ENCODE assay signal across 11 cellular contexts in the genomic region with DNA sequence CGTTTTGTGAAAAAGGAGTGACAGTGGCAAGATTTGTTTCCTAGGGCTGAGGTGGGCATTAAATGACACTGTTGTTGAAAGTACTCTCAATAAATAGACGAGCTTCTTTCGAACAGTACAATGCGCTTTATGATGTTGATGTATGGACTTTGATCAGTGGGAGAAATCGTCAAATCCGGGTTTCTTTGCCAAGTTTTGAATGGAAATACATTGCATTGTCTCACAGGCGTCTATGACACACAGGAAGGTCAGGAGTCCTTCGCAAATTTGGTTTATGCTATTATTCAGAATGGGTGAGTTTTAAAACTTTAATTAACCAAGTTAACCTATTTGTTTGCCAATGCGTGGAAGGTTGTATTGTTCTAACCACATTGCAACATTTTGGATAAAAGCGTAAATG.
DNase-seq lines count a peak whose midpoint lies in the region; ATAC-seq and TF ChIP-seq lines count a peak whose summit lies in the region.
"Had no signal": no experiment of that assay in that cellular context is flagged by ENCODE, and none has a peak within 500 bp of the region (broad histone marks: within the 10 kb centered on the region; RNA-seq: fewer than 3 reads in every experiment).

No MANE protein-coding gene starts in this region.

- CTCF ChIA-PET in MCF 10A (lab: Yijun Ruan, JAX) = interaction anchor here (0.6 to 3.2 kb wide), 29 partner anchors 9 to 1481 kb away, joined by 3 to 14 read pairs (median 4); no protein-coding TSS in a partner anchor

- H3K27me3 ChIP-seq in breast epithelium (no peaks in the 10 kb centered on the region), smooth muscle cell (ENCODE audit: low read depth) (no peaks in the 10 kb centered on the region)
- H3K27me3 ChIP-seq in effector memory CD4-positive, alpha-beta T cell (replicated peaks; ENCODE audit: control insufficient read depth, insufficient read depth, low read length, poor library complexity, severe bottlenecking) = no peaks in the 10 kb centered on the region
- H3K27me3 ChIP-seq: esophagus muscularis mucosa, Peyer's patch had no signal

- no peaks in the 10 kb centered on the region for H3K79me2 ChIP-seq in smooth muscle cell (ENCODE audit: low read depth)

- H2AFZ ChIP-seq in smooth muscle cell (ENCODE audit: low read depth) = peak overlapping the region; percentile 33

- no peak for ATAC-seq in GM18519 (IDR thresholded peaks at IDR 0.05; ENCODE audit: low FRiP score, unreplicated experiment)
- no peak for ATAC-seq in HG02642 (IDR thresholded peaks at IDR 0.05; ENCODE audit: poor library complexity, unreplicated experiment)

- H3F3A ChIP-seq in smooth muscle cell (ENCODE audit: low read depth) = no peaks in the 10 kb centered on the region

- H3K4me3 Mint-ChIP-seq in MCF 10A (ENCODE audit: unreplicated experiment) = no peak overlapping the region
- H3K4me3 Mint-ChIP-seq: activated CD4-positive, alpha-beta memory T cell treated with anti-CD3 and anti-CD28 coated beads for 36 hours had no signal

- H3K9ac ChIP-seq in SK-N-MC (ENCODE audit: insufficient read length) (no peak overlapping the region), smooth muscle cell (ENCODE audit: low read depth) (no peak overlapping the region)

- H3K4me2 ChIP-seq in smooth muscle cell = peak overlapping the region; percentile 78

- TF ChIP-seq POLR2A in breast epithelium (IDR thresholded peaks at IDR 0.05) = no peak

- no peaks in the 10 kb centered on the region for H3K27me3 Mint-ChIP-seq in MCF 10A (ENCODE audit: insufficient read depth, unreplicated experiment)

- H3K36me3 Mint-ChIP-seq in MCF 10A (ENCODE audit: insufficient read depth, unreplicated experiment) = no peaks in the 10 kb centered on the region
- H3K36me3 Mint-ChIP-seq: activated CD4-positive, alpha-beta memory T cell treated with anti-CD3 and anti-CD28 coated beads for 36 hours had no signal

- 67% methylated on average over 10 of the region's 10 CpGs for WGBS in smooth muscle cell (ENCODE audit: low lambda C conversion rate)

- TF ChIP-seq CTCF in breast epithelium (IDR thresholded peaks at IDR 0.05) (no peak), MCF 10A (IDR thresholded peaks at IDR 0.05; ENCODE audit: unreplicated experiment) (no peak), foreskin fibroblast (IDR thresholded peaks at IDR 0.05; ENCODE audit: low read depth, low read length) (no peak), smooth muscle cell (IDR thresholded peaks at IDR 0.05; ENCODE audit: borderline replicate concordance, insufficient read depth, poor library complexity, severe bottlenecking) (no peak)

- intact Hi-C loops in breast epithelium (cut with DNase I; ENCODE audit: low total_unique reads) (no loop called here), MCF 10A (cut with micrococcal nuclease) (loop anchor here (1.0 to 5.0 kb wide), 9 partner anchors 268 to 1447 kb away; a partner anchor contains a TSS)

- H3K27ac ChIP-seq in breast epithelium (no peak overlapping the region), SK-N-MC (no peak overlapping the region), smooth muscle cell (ENCODE audit: low read depth) (no peak overlapping the region)
- H3K27ac ChIP-seq in effector memory CD4-positive, alpha-beta T cell (ENCODE audit: insufficient read depth, low read length, poor library complexity, severe bottlenecking) = no peak overlapping the region
- H3K27ac ChIP-seq: esophagus muscularis mucosa, Peyer's patch had no signal

- H3K36me3 ChIP-seq in breast epithelium = no peaks in the 10 kb centered on the region
- H3K36me3 ChIP-seq in SK-N-MC (ENCODE audit: insufficient read depth, low read length) = no peaks in the 10 kb centered on the region
- H3K36me3 ChIP-seq in smooth muscle cell (ENCODE audit: low read depth) = no peaks in the 10 kb centered on the region
- no peaks in the 10 kb centered on the region for H3K36me3 ChIP-seq in effector memory CD4-positive, alpha-beta T cell (ENCODE audit: control insufficient read depth, insufficient read depth, low read length)
- H3K36me3 ChIP-seq: esophagus muscularis mucosa, Peyer's patch had no signal

- no peak for DNase-seq in breast epithelium (ENCODE audit: low spot score in 2 of 2)
- no peak for DNase-seq in MCF 10A (ENCODE audit: unreplicated experiment)
- no peak for DNase-seq in SK-N-MC (ENCODE audit: low read depth, low spot score)
- peak in 1 of 2 donors; percentile 12 for DNase-seq in foreskin fibroblast
- no peak for DNase-seq in smooth muscle cell (lab: John Stamatoyannopoulos, UW; ENCODE audit: unreplicated experiment)
- DNase-seq in effector memory CD4-positive, alpha-beta T cell = no peak

- BruUV-seq in MCF 10A (replicated peaks; lab: Mats Ljungman, UMichigan) = no TSS peak

- peak overlapping the region in 2 of 3 donors; percentile 4 to 50 for H3K4me3 ChIP-seq in breast epithelium
- H3K4me3 ChIP-seq in SK-N-MC = peak overlapping the region; percentile 22; the same call in 1 of the 2 replicates
- H3K4me3 ChIP-seq in foreskin fibroblast (ENCODE audit: low read depth in 1 of 2, low read length in 2 of 2) = peak overlapping the region; percentile 13 to 39
- no peak overlapping the region for H3K4me3 ChIP-seq in smooth muscle cell
- no peak overlapping the region for H3K4me3 ChIP-seq in effector memory CD4-positive, alpha-beta T cell (ENCODE audit: insufficient read depth, low read depth, low read length, poor library complexity, severe bottlenecking)
- H3K4me3 ChIP-seq: esophagus muscularis mucosa had no signal

- peaks cover 8% of the 10 kb centered on the region for H3K9me3 Mint-ChIP-seq in MCF 10A (ENCODE audit: unreplicated experiment)
- H3K9me3 Mint-ChIP-seq: activated CD4-positive, alpha-beta memory T cell treated with anti-CD3 and anti-CD28 coated beads for 36 hours had no signal

- POLR2A ChIA-PET in MCF 10A (lab: Yijun Ruan, JAX) = interaction anchor here (1.0 to 2.7 kb wide), 9 partner anchors 23 to 1452 kb away, joined by 3 to 12 read pairs (median 4); a partner anchor contains a TSS

- no peak overlapping the region for H3K27ac Mint-ChIP-seq in MCF 10A (ENCODE audit: low read depth, unreplicated experiment)
- H3K27ac Mint-ChIP-seq: activated CD4-positive, alpha-beta memory T cell treated with anti-CD3 and anti-CD28 coated beads for 36 hours had no signal

- H3K4me1 ChIP-seq in breast epithelium (no peaks in the 10 kb centered on the region), smooth muscle cell (ENCODE audit: low read depth) (no peaks in the 10 kb centered on the region)
- H3K4me1 ChIP-seq in effector memory CD4-positive, alpha-beta T cell (ENCODE audit: control insufficient read depth, insufficient read depth, low read length, poor library complexity, severe bottlenecking) = no peaks in the 10 kb centered on the region
- H3K4me1 ChIP-seq: esophagus muscularis mucosa, Peyer's patch had no signal

- H3K9me3 ChIP-seq in breast epithelium = no peaks in the 10 kb centered on the region
- no peaks in the 10 kb centered on the region for H3K9me3 ChIP-seq in SK-N-MC (ENCODE audit: low read depth, low read length)
- no peaks in the 10 kb centered on the region for H3K9me3 ChIP-seq in smooth muscle cell (replicated peaks; ENCODE audit: low read depth)
- no peaks in the 10 kb centered on the region for H3K9me3 ChIP-seq in effector memory CD4-positive, alpha-beta T cell (ENCODE audit: control insufficient read depth, low read length)
- H3K9me3 ChIP-seq: esophagus muscularis mucosa, Peyer's patch had no signal

- no peaks in the 10 kb centered on the region for H3K4me1 Mint-ChIP-seq in MCF 10A (ENCODE audit: insufficient read depth, unreplicated experiment)

- H4K20me1 ChIP-seq in smooth muscle cell (ENCODE audit: low read depth) = no peaks in the 10 kb centered on the region

Comparison
In these comparisons a context has a peak if more than half of its experiments do, and no peak if none do; other contexts are left out.
1. H3K4me3 ChIP-seq: peak in breast epithelium (2 of 3), SK-N-MC (single experiment) and foreskin fibroblast (2 of 2); none in smooth muscle cell (single experiment) and effector memory CD4-positive, alpha-beta T cell (single experiment).